In the genomic region with DNA sequence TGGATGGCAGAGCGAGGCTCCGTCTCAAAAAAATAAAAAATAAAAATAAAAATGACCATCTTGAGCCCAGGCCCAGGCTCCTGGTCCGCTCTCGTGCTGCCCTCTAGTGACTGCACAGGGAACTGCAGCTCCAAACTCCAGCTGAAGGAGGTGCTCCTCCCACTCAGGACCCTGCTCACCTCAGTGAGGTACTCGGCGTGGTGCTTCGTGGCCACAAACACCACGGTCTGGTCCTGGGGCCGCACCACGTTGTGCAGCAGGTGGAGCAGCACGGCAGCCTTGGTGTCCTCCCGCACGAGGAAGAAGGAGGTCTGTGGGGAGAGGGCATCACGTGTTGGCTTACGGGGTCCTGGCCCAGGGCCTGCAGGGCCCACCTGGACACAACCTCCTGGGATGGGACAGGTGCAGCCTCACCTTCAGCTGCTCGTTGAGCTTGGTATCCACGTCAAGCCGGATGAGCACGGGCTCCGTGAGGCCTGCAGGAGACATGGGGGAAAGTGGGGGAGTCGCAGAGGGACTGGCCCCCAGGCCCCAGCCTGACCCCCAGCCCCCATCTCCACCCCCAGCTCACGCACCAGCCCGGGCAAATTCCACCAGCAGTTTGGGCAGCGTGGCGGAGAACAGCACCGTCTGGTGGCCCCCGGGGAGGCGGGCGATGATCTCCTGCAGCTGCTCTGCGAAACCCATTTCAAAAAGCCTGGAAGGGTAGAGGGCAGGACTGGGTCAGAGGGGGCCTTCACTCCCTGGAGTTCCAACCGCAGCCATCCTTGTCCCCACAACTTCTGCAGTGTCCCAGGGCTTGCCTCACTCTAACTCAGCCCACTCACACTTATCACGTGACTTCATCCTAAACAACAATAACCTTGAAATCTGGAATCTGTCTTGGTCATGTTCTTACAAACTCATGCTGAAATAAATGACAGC, we compare ENCODE assay signal across 1 cellular context.
TF ChIP-seq lines count a peak whose summit lies in the region.

No MANE protein-coding gene starts in this region.

TF ChIP-seq in endothelial cell of umbilical vein, 7 proteins besides CTCF, POLR2A, EP300 and RAD21:
- TF ChIP-seq GATA2 (IDR thresholded peaks at IDR 0.05; ENCODE audit: insufficient read depth, insufficient read length, low read depth, low read length) (no peak), POLR2AphosphoS5 (IDR thresholded peaks at IDR 0.05; ENCODE audit: insufficient read depth, low read depth, low read length) (no peak), JUN (IDR thresholded peaks at IDR 0.05; ENCODE audit: borderline replicate concordance, insufficient read depth, insufficient read length, low read depth) (no peak), EZH2 (IDR thresholded peaks at IDR 0.05; ENCODE audit: borderline replicate concordance, low read depth, low read length, severe bottlenecking) (no peak), MYC (IDR thresholded peaks at IDR 0.05; ENCODE audit: low read depth, low read length) (no peak), FOS (IDR thresholded peaks at IDR 0.05; ENCODE audit: borderline replicate concordance, insufficient read depth, low read length) (no peak)
- TF ChIP-seq, protein P1, sequence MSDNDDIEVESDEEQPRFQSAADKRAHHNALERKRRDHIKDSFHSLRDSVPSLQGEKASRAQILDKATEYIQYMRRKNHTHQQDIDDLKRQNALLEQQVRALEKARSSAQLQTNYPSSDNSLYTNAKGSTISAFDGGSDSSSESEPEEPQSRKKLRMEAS (IDR thresholded peaks at IDR 0.05; ENCODE audit: insufficient read depth, insufficient read length): no peak
